ENCODE assay signal across 9 cellular contexts in genomic region chr14:90726656-90727055, GRCh38.
DNase-seq lines count a peak whose midpoint lies in the region; ATAC-seq, FAIRE-seq and TF ChIP-seq lines count a peak whose summit lies in the region.
"Had no signal": no experiment of that assay in that cellular context is flagged by ENCODE, and none has a peak within 500 bp of the region (broad histone marks: within the 10 kb centered on the region; RNA-seq: fewer than 3 reads in every experiment).

No MANE protein-coding gene starts in this region.

- DNase-seq in C1 segment of cervical spinal cord (lab: John Stamatoyannopoulos, UW): peak in 11 of 14 donors; percentile 32 to 88 (median 66)
- peak; percentile 22 for DNase-seq in NCI-H510A (lab: John Stamatoyannopoulos, UW)
- peak; percentile 63 for DNase-seq in fibroblast of gingiva (ENCODE audit: low read depth)
- no peak for DNase-seq in pancreas
- no peak for DNase-seq in DMS53 (lab: John Stamatoyannopoulos, UW)
- no peak for DNase-seq in mesenteric fat pad (ENCODE audit: low spot score)
- no peak for DNase-seq in NCI-H524 treated with DMSO at 0.1 percent for 48 hours (lab: John Stamatoyannopoulos, UW)
- no peak for DNase-seq in stimulated activated naive CD8-positive, alpha-beta T cell treated with anti-CD3 and anti-CD28 coated beads, Interleukin-15, amount 100 ng/mL, for 72 hours

- H3K9me3 ChIP-seq in pancreas: no peaks in the 10 kb centered on the region

- no peak overlapping the region for H3K4me3 Mint-ChIP-seq in stimulated activated naive CD8-positive, alpha-beta T cell treated with anti-CD3 and anti-CD28 coated beads, Interleukin-15, amount 100 ng/mL, for 72 hours

- H3K4me1 Mint-ChIP-seq in stimulated activated naive CD8-positive, alpha-beta T cell treated with anti-CD3 and anti-CD28 coated beads, Interleukin-15, amount 100 ng/mL, for 72 hours: no peaks in the 10 kb centered on the region

- TF ChIP-seq CTCF in pancreas (IDR thresholded peaks at IDR 0.05): no peak

- peaks cover 5% of the 10 kb centered on the region for H3K27me3 Mint-ChIP-seq in stimulated activated naive CD8-positive, alpha-beta T cell treated with anti-CD3 and anti-CD28 coated beads, Interleukin-15, amount 100 ng/mL, for 72 hours

- ATAC-seq in pancreas: peak in 3 of 4 donors; percentile 61 to 80 (median 80)
- no peak for ATAC-seq in stimulated activated naive CD8-positive, alpha-beta T cell treated with anti-CD3 and anti-CD28 coated beads, Interleukin-15, amount 100 ng/mL, for 72 hours
- ATAC-seq: activated CD4-positive, CD25-positive, alpha-beta regulatory T cell treated with anti-CD3 and anti-CD28 coated beads, Interleukin-2, amount 50 U/mL, for 24 hours had no signal

- H3K27ac ChIP-seq in pancreas: no peak overlapping the region

- no peaks in the 10 kb centered on the region for H3K4me1 ChIP-seq in pancreas

- no peak overlapping the region for H3K4me3 ChIP-seq in pancreas

- intact Hi-C loops in pancreas (cut with DNase I): no loop called here

- peak overlapping the region in 1 of 2 donors; percentile 82 for H3K27ac Mint-ChIP-seq in stimulated activated naive CD8-positive, alpha-beta T cell treated with anti-CD3 and anti-CD28 coated beads, Interleukin-15, amount 100 ng/mL, for 72 hours

- H3K36me3 ChIP-seq in pancreas: no peaks in the 10 kb centered on the region

- no peaks in the 10 kb centered on the region for H3K27me3 ChIP-seq in pancreas

- H3K9me3 Mint-ChIP-seq in stimulated activated naive CD8-positive, alpha-beta T cell treated with anti-CD3 and anti-CD28 coated beads, Interleukin-15, amount 100 ng/mL, for 72 hours: no peaks in the 10 kb centered on the region

- WGBS in pancreas, 2 donors: 67 to 70% methylated on average over 9 of the region's 9 CpGs

- FAIRE-seq in pancreas (lab: Jason Lieb, UNC): no peak

Comparison
In these comparisons a context has a peak if more than half of its experiments do, and no peak if none do; other contexts are left out.
1. DNase-seq: peak in C1 segment of cervical spinal cord (11 of 14), NCI-H510A (single experiment) and fibroblast of gingiva (single experiment); none in pancreas (0 of 6), DMS53 (single experiment), mesenteric fat pad (single experiment), NCI-H524 treated with DMSO at 0.1 percent for 48 hours (single experiment) and stimulated activated naive CD8-positive, alpha-beta T cell treated with anti-CD3 and anti-CD28 coated beads, Interleukin-15, amount 100 ng/mL, for 72 hours (0 of 2).